ENCODE assay signal across 19 cellular contexts in genomic region chr14:101368629-101369028, GRCh38.
DNase-seq lines count a peak whose midpoint lies in the region; ATAC-seq and TF ChIP-seq lines count a peak whose summit lies in the region.
"Had no signal": no experiment of that assay in that cellular context is flagged by ENCODE, and none has a peak within 500 bp of the region (broad histone marks: within the 10 kb centered on the region; RNA-seq: fewer than 3 reads in every experiment).

No MANE protein-coding gene starts in this region.

- no peak overlapping the region for H3K4me3 Mint-ChIP-seq in activated naive CD4-positive, alpha-beta T cell treated with anti-CD3 and anti-CD28 coated beads, Interleukin-2, amount 50 U/mL, for 24 hours
- H3K4me3 Mint-ChIP-seq: CD4-positive, alpha-beta T cell had no signal

- no peaks in the 10 kb centered on the region for H3K36me3 Mint-ChIP-seq in activated naive CD4-positive, alpha-beta T cell treated with anti-CD3 and anti-CD28 coated beads, Interleukin-2, amount 50 U/mL, for 24 hours
- no peaks in the 10 kb centered on the region for H3K36me3 Mint-ChIP-seq in activated naive CD4-positive, alpha-beta T cell treated with anti-CD3 and anti-CD28 coated beads, Interleukin-2, amount 50 U/mL, for 72 hours

- no peaks in the 10 kb centered on the region for H3K36me3 ChIP-seq in gastrocnemius medialis
- no peaks in the 10 kb centered on the region for H3K36me3 ChIP-seq in vagina
- H3K36me3 ChIP-seq: HAP-1 had no signal

- in situ Hi-C loops in gastrocnemius medialis (cut with MboI; ENCODE audit: low sequenced_read_pairs in 4 of 4): no loop called here

- no peaks in the 10 kb centered on the region for H3K27me3 Mint-ChIP-seq in activated naive CD4-positive, alpha-beta T cell treated with anti-CD3 and anti-CD28 coated beads, Interleukin-2, amount 50 U/mL, for 24 hours

- no peak for ATAC-seq in activated naive CD4-positive, alpha-beta T cell treated with anti-CD3 and anti-CD28 coated beads, Interleukin-2, amount 50 U/mL, for 72 hours
- ATAC-seq in gastrocnemius medialis: no peak
- ATAC-seq in GM18520 (IDR thresholded peaks at IDR 0.05; ENCODE audit: unreplicated experiment): no peak
- ATAC-seq in HG03457 (IDR thresholded peaks at IDR 0.05; ENCODE audit: unreplicated experiment): no peak
- ATAC-seq: A549 had no signal

- TF ChIP-seq CTCF in gastrocnemius medialis (IDR thresholded peaks at IDR 0.05 in 4 of 5, conservative IDR thresholded peaks at IDR 0.05 in 1 of 5): no peak
- no peak for TF ChIP-seq CTCF in vagina (IDR thresholded peaks at IDR 0.05)

- DNase-seq in activated naive CD4-positive, alpha-beta T cell treated with anti-CD3 and anti-CD28 coated beads, Interleukin-2, amount 50 U/mL, for 72 hours (ENCODE audit: low spot score in 2 of 2): no peak
- peak; percentile 59 for DNase-seq in mesenteric fat pad (ENCODE audit: low spot score)
- no peak for DNase-seq in gastrocnemius medialis
- DNase-seq in vagina (ENCODE audit: extremely low spot score in 2 of 2): peak in 1 of 2 donors; percentile 79
- DNase-seq in SKM-1 treated with dmso at 0.1 percent for 144 hours (lab: John Stamatoyannopoulos, UW; ENCODE audit: unreplicated experiment): no peak
- DNase-seq: AML-193; Caco-2; CD4-positive, alpha-beta T cell; DMS153; DMS79; GDM1 had no signal

- H3K9me3 Mint-ChIP-seq in activated naive CD4-positive, alpha-beta T cell treated with anti-CD3 and anti-CD28 coated beads, Interleukin-2, amount 50 U/mL, for 24 hours: no peaks in the 10 kb centered on the region
- H3K9me3 Mint-ChIP-seq in activated naive CD4-positive, alpha-beta T cell treated with anti-CD3 and anti-CD28 coated beads, Interleukin-2, amount 50 U/mL, for 72 hours: no peaks in the 10 kb centered on the region
- H3K9me3 Mint-ChIP-seq: CD4-positive, alpha-beta T cell had no signal

- intact Hi-C loops in gastrocnemius medialis (cut with DNase I; ENCODE audit: low total_unique reads): loop anchor here (10.0 kb wide), 1 partner anchor 704 kb away; no protein-coding TSS in a partner anchor
- intact Hi-C loops in vagina (cut with DNase I): loop anchor here (5.0 kb wide), 1 partner anchor 39 kb away; no protein-coding TSS in a partner anchor

- H3K4me1 ChIP-seq in gastrocnemius medialis: no peaks in the 10 kb centered on the region
- H3K4me1 ChIP-seq in vagina: peaks cover 40% of the 10 kb centered on the region
- H3K4me1 ChIP-seq: A549, Caco-2, HAP-1 had no signal

- H3K27me3 ChIP-seq in gastrocnemius medialis (peaks cover 0 to 13% (median 7%) of the 10 kb centered on the region in 3 donors), vagina (no peaks in the 10 kb centered on the region)

- H3K4me3 ChIP-seq in gastrocnemius medialis (no peak overlapping the region), vagina (no peak overlapping the region)
- H3K4me3 ChIP-seq: A549, HAP-1 had no signal

- H3K27ac ChIP-seq in gastrocnemius medialis (peak overlapping the region in 3 of 4 donors; percentile 30 to 55 (median 52)), vagina (peak overlapping the region; percentile 18)
- H3K27ac ChIP-seq: 22Rv1, A549, C4-2B, HL-60 had no signal

- no peaks in the 10 kb centered on the region for H3K4me1 Mint-ChIP-seq in activated naive CD4-positive, alpha-beta T cell treated with anti-CD3 and anti-CD28 coated beads, Interleukin-2, amount 50 U/mL, for 24 hours

- TF ChIP-seq POLR2A in gastrocnemius medialis (IDR thresholded peaks at IDR 0.05) (no peak), vagina (IDR thresholded peaks at IDR 0.05) (no peak)

- peak overlapping the region; percentile 12 for H3K27ac Mint-ChIP-seq in activated naive CD4-positive, alpha-beta T cell treated with anti-CD3 and anti-CD28 coated beads, Interleukin-2, amount 50 U/mL, for 24 hours
- no peak overlapping the region for H3K27ac Mint-ChIP-seq in activated naive CD4-positive, alpha-beta T cell treated with anti-CD3 and anti-CD28 coated beads, Interleukin-2, amount 50 U/mL, for 72 hours
- H3K27ac Mint-ChIP-seq: CD4-positive, alpha-beta T cell had no signal

- H3K9me3 ChIP-seq in gastrocnemius medialis (no peaks in the 10 kb centered on the region), vagina (no peaks in the 10 kb centered on the region)
- H3K9me3 ChIP-seq: A549, Caco-2, HAP-1 had no signal
